Comparison of ENCODE assay signal across 8 cellular contexts in genomic region chr15:67253103-67253502, GRCh38. TPM values are rescaled to one million over a fixed set of nuclear protein-coding genes. Genes with fewer than 3 reads are reported as not detected.
DNase-seq lines count a peak whose midpoint lies in the region; ATAC-seq, FAIRE-seq and TF ChIP-seq lines count a peak whose summit lies in the region.

No MANE protein-coding gene starts in this region.

- peak overlapping the region; percentile 73 for H3K4ac ChIP-seq in trophoblast cell (ENCODE audit: low read depth, low read length)

- H3K4me2 ChIP-seq in DOHH2 (ENCODE audit: low read length) (peak overlapping the region; percentile 74), OCI-LY7 (ENCODE audit: low read length) (peak overlapping the region; percentile 98), endothelial cell of umbilical vein (ENCODE audit: insufficient read depth, low read length) (peak overlapping the region; percentile 96), trophoblast cell (ENCODE audit: low read length) (peak overlapping the region; percentile 84)

- no peak overlapping the region for H3K18ac ChIP-seq in trophoblast cell (ENCODE audit: low read length)

- dilution Hi-C loops in endothelial cell of umbilical vein (cut with MboI; ENCODE audit: extremely low pct_ligation_motif_present, low sequenced_read_pairs), result no loop called here

- no peak overlapping the region for H2AK5ac ChIP-seq in trophoblast cell (ENCODE audit: low read length)

- no peaks in the 10 kb centered on the region for H3K9me2 ChIP-seq in DOHH2 (replicated peaks; ENCODE audit: control insufficient read depth, low read length)
- no peaks in the 10 kb centered on the region for H3K9me2 ChIP-seq in OCI-LY7 (ENCODE audit: insufficient read depth, low read length)

- H3K79me2 ChIP-seq in DOHH2 (ENCODE audit: control insufficient read depth, low read length) (peaks cover 60% of the 10 kb centered on the region), OCI-LY7 (ENCODE audit: insufficient read depth, low read depth, low read length) (peaks cover 53% of the 10 kb centered on the region), endothelial cell of umbilical vein (ENCODE audit: control insufficient read depth, insufficient read depth, low read length) (peaks cover 51% of the 10 kb centered on the region), trophoblast cell (ENCODE audit: control insufficient read depth, insufficient read depth, low read length, poor library complexity) (peaks cover 9% of the 10 kb centered on the region)

- DNase-seq in OCI-LY7 (ENCODE audit: low spot score), result no peak
- DNase-seq in endothelial cell of umbilical vein (ENCODE audit: low read depth, low spot score), result no peak
- no peak for DNase-seq in trophoblast cell
- DNase-seq in SHP77 treated with DMSO at 0.1 percent for 48 hours (lab: John Stamatoyannopoulos, UW), result no peak
- no peak for DNase-seq in DMS53 treated with DMSO at 0.1 percent for 48 hours (lab: John Stamatoyannopoulos, UW; ENCODE audit: unreplicated experiment)
- DNase-seq in stimulated activated CD4-positive, alpha-beta T cell treated with anti-CD3 and anti-CD28 coated beads, Interleukin-2, amount 100 ng/mL, for 24 hours, result no peak

- no peak overlapping the region for H2BK120ac ChIP-seq in trophoblast cell (ENCODE audit: insufficient read depth, low read length, poor library complexity)

- 0 out of 2 replicates have a peak, but pooled peaks cover 2% of the 10 kb centered on the region for H4K20me1 ChIP-seq in DOHH2 (ENCODE audit: control insufficient read depth, insufficient read depth, low read depth, low read length)
- H4K20me1 ChIP-seq in OCI-LY7 (ENCODE audit: insufficient read depth, low read length), result 0 out of 2 replicates have a peak, but pooled peaks cover 4% of the 10 kb centered on the region
- no peaks in the 10 kb centered on the region for H4K20me1 ChIP-seq in endothelial cell of umbilical vein (replicated peaks; ENCODE audit: control insufficient read depth, extremely low read depth, insufficient read depth, low read length)

- no peaks in the 10 kb centered on the region for H3K9me1 ChIP-seq in endothelial cell of umbilical vein (replicated peaks; ENCODE audit: control insufficient read depth, extremely low read depth, insufficient read depth, low read length)

- H3K23ac ChIP-seq in trophoblast cell (ENCODE audit: low read length), result no peak overlapping the region

- TF ChIP-seq CTCF in DOHH2 (IDR thresholded peaks at IDR 0.05; ENCODE audit: low read depth, low read length, poor library complexity, severe bottlenecking) (no peak), OCI-LY7 (conservative IDR thresholded peaks at IDR 0.05; ENCODE audit: low read length) (no peak), endothelial cell of umbilical vein (IDR thresholded peaks at IDR 0.05; ENCODE audit: extremely low read depth in 1 of 2, insufficient read depth in 1 of 2, low read depth in 1 of 2, low read length in 2 of 2) (no peak)

- no peak overlapping the region for H4K8ac ChIP-seq in trophoblast cell (ENCODE audit: low read depth, low read length)

- H4K12ac ChIP-seq in trophoblast cell (ENCODE audit: low read depth, low read length), result no peak overlapping the region

- H3K79me1 ChIP-seq in trophoblast cell (ENCODE audit: low read length), result peaks cover 7% of the 10 kb centered on the region

- CTCF ChIA-PET in OCI-LY7 (lab: Charles Lee; ENCODE audit: unreplicated experiment) (interaction anchor here (0.5 kb wide), 1 partner anchor 264 kb away, joined by 3 read pairs; no protein-coding TSS in a partner anchor), endothelial cell of umbilical vein (lab: Charles Lee) (interaction anchor here (0.8 kb wide), 1 partner anchor 14 kb away, joined by 3 read pairs; no protein-coding TSS in a partner anchor)

- H3K4me1 ChIP-seq in DOHH2 (ENCODE audit: control insufficient read depth, low read length) (peaks cover 24% of the 10 kb centered on the region), OCI-LY7 (ENCODE audit: insufficient read depth, low read length, poor library complexity, severe bottlenecking) (peaks cover 13% of the 10 kb centered on the region), endothelial cell of umbilical vein (ENCODE audit: control insufficient read depth, extremely low read depth, insufficient read depth, low read length) (peaks cover 7% of the 10 kb centered on the region), trophoblast cell (ENCODE audit: control insufficient read depth in 1 of 2, insufficient read depth in 2 of 2, low read length in 2 of 2) (peaks cover 0 to 7% of the 10 kb centered on the region in 2 experiments)

- no peak for TF ChIP-seq POLR2A in endothelial cell of umbilical vein (IDR thresholded peaks at IDR 0.05; ENCODE audit: low read depth, low read length)

- H3K14ac ChIP-seq in trophoblast cell (ENCODE audit: low read length), result no peak overlapping the region

- WGBS in trophoblast cell (ENCODE audit: extremely low coverage, insufficient coverage, insufficient read length), result no CpG with 5 or more reads among the region's 12 CpGs

- H2BK12ac ChIP-seq in trophoblast cell (ENCODE audit: low read length), result peak overlapping the region; percentile 29

- no peak overlapping the region for H4K91ac ChIP-seq in trophoblast cell (ENCODE audit: low read depth, low read length)

- peaks cover 3% of the 10 kb centered on the region; the same call in 1 of the 2 replicates for H3F3A ChIP-seq in DOHH2 (ENCODE audit: control insufficient read depth, insufficient read depth)

- ATAC-seq in HG03520 (IDR thresholded peaks at IDR 0.05; ENCODE audit: unreplicated experiment), result no peak

- H3K9me3 ChIP-seq in DOHH2 (ENCODE audit: control insufficient read depth, insufficient read depth, low read length) (no peaks in the 10 kb centered on the region), OCI-LY7 (ENCODE audit: low read length) (no peaks in the 10 kb centered on the region), endothelial cell of umbilical vein (replicated peaks; ENCODE audit: control insufficient read depth, insufficient read depth, low read length) (no peaks in the 10 kb centered on the region), trophoblast cell (ENCODE audit: insufficient read depth, low read depth, low read length) (no peaks in the 10 kb centered on the region)

- H3K36me3 ChIP-seq in DOHH2 (ENCODE audit: control insufficient read depth, low read length) (peaks cover 7% of the 10 kb centered on the region; the same call in 1 of the 2 replicates), OCI-LY7 (ENCODE audit: insufficient read depth, low read length) (peaks cover 15% of the 10 kb centered on the region), endothelial cell of umbilical vein (ENCODE audit: control insufficient read depth in 2 of 2, extremely low read depth in 1 of 2, insufficient read depth in 2 of 2, low read length in 2 of 2) (no peaks in the 10 kb centered on the region), trophoblast cell (ENCODE audit: control insufficient read depth in 1 of 2, insufficient read depth in 2 of 2, low read length in 2 of 2) (no peaks in the 10 kb centered on the region)

- no peak overlapping the region for H3K27ac ChIP-seq in DOHH2 (ENCODE audit: low read depth, low read length)
- no peak overlapping the region for H3K27ac ChIP-seq in OCI-LY7 (ENCODE audit: low read depth, low read length, poor library complexity, severe bottlenecking)
- H3K27ac ChIP-seq in endothelial cell of umbilical vein (ENCODE audit: insufficient read depth, low read depth, low read length), result no peak overlapping the region
- H3K27ac ChIP-seq in trophoblast cell (ENCODE audit: low read depth, low read length), result no peak overlapping the region

- intact Hi-C loops in OCI-LY7 (cut with micrococcal nuclease; ENCODE audit: unreplicated experiment) (loop anchor here (5.0 kb wide), 1 partner anchor 171 kb away; no protein-coding TSS in a partner anchor), endothelial cell of umbilical vein (cut with micrococcal nuclease) (loop anchor here (5.0 kb wide), 3 partner anchors 146 to 306 kb away; no protein-coding TSS in a partner anchor)

- H2AFZ ChIP-seq in OCI-LY7 (ENCODE audit: low read length), result no peak overlapping the region
- no peak overlapping the region for H2AFZ ChIP-seq in endothelial cell of umbilical vein (ENCODE audit: low read depth, low read length)
- H2AFZ ChIP-seq in trophoblast cell (ENCODE audit: insufficient read depth, low read length, poor library complexity), result peak overlapping the region; percentile 52

- POLR2A ChIA-PET in OCI-LY7 (lab: Charles Lee), result interaction anchor here (0.7 to 1.1 kb wide), 3 partner anchors 22 to 471 kb away, joined by 3 to 4 read pairs (median 3); no protein-coding TSS in a partner anchor
- POLR2A ChIA-PET in endothelial cell of umbilical vein (lab: Charles Lee), result no interaction called here

- no peak overlapping the region for H3K9ac ChIP-seq in endothelial cell of umbilical vein (replicated peaks; ENCODE audit: extremely low read depth, insufficient read depth, low read length)
- no peak overlapping the region for H3K9ac ChIP-seq in trophoblast cell (ENCODE audit: low read length)

- no peak for FAIRE-seq in endothelial cell of umbilical vein (lab: Jason Lieb, UNC)

- peak overlapping the region; percentile 80 for H3K4me3 ChIP-seq in DOHH2 (ENCODE audit: low read length)
- H3K4me3 ChIP-seq in OCI-LY7 (ENCODE audit: low read depth, low read length, poor library complexity, severe bottlenecking), result peak overlapping the region; percentile 91
- H3K4me3 ChIP-seq in endothelial cell of umbilical vein (replicated peaks in 1 of 3; ENCODE audit: insufficient read depth in 1 of 3, low read depth in 1 of 3, low read length in 3 of 3), result peak overlapping the region in 1 of 3 experiments; percentile 97
- H3K4me3 ChIP-seq in trophoblast cell (ENCODE audit: low read depth, low read length), result no peak overlapping the region

- H3K27me3 ChIP-seq in DOHH2 (ENCODE audit: control insufficient read depth, low read length) (peaks cover 3% of the 10 kb centered on the region; the same call in 1 of the 2 replicates), endothelial cell of umbilical vein (ENCODE audit: control insufficient read depth in 2 of 2, insufficient read depth in 2 of 2, low read length in 2 of 2) (no peaks in the 10 kb centered on the region), trophoblast cell (ENCODE audit: insufficient read depth, low read length) (no peaks in the 10 kb centered on the region)

- H2BK5ac ChIP-seq in trophoblast cell (ENCODE audit: low read depth, low read length, poor library complexity), result no peak overlapping the region

- no TSS peak for BruUV-seq in OCI-LY7 (replicated peaks; lab: Mats Ljungman, UMichigan)
- BruUV-seq in endothelial cell of umbilical vein (replicated peaks; lab: Mats Ljungman, UMichigan), result no TSS peak

RNA-seq across cellular contexts. Expression of gene AAGAB, which starts 1.4 kb away (rescaled TPM):
- 31.0 and 36.2 TPM in 2 replicates for total RNA-seq in OCI-LY7 (2014; rRNA removed; shearing (Covaris generic))
- 39.7 and 39.9 TPM in 2 replicates for total RNA-seq in OCI-LY7 (2022)
- total RNA-seq in endothelial cell of umbilical vein, result 38.0 and 42.6 TPM in 2 replicates
- 21.2 and 22.7 TPM in 2 replicates for polyA plus RNA-seq in endothelial cell of umbilical vein
- 29.4 and 35.2 TPM in 2 replicates for polyA plus RNA-seq in endothelial cell of umbilical vein (2011; cell fraction: cytosol; rRNA removed)
- polyA plus RNA-seq in endothelial cell of umbilical vein (2011; cell fraction: nucleus; rRNA removed), result 18.7 and 23.4 TPM in 2 replicates
- polyA plus RNA-seq in endothelial cell of umbilical vein (2012), result 33.0 and 40.9 TPM in 2 replicates
- polyA minus RNA-seq in endothelial cell of umbilical vein, result 63.8 and 65.7 TPM in 2 replicates
- polyA minus RNA-seq in endothelial cell of umbilical vein (2011; cell fraction: cytosol; rRNA and poly(A)+ RNA removed), result 54.0 TPM
- polyA minus RNA-seq in endothelial cell of umbilical vein (2011; cell fraction: nucleus; rRNA and poly(A)+ RNA removed), result 36.1 and 37.7 TPM in 2 replicates
- polyA plus RNA-seq in trophoblast cell (2013), result 21.6 and 21.9 TPM in 2 replicates

RNA-seq across cellular contexts. Expression of gene IQCH, which starts 1.5 kb away (rescaled TPM):
- 3.9 and 6.8 TPM in 2 replicates for total RNA-seq in OCI-LY7 (2014; rRNA removed; shearing (Covaris generic))
- total RNA-seq in OCI-LY7 (2022) (5.8 and 5.9 TPM in 2 replicates), endothelial cell of umbilical vein (0.51 and 2.6 TPM in 2 replicates)
- 0.16 and 0.29 TPM in 2 replicates for polyA plus RNA-seq in endothelial cell of umbilical vein
- 0.27 and 0.35 TPM in 2 replicates for polyA plus RNA-seq in endothelial cell of umbilical vein (2011; cell fraction: cytosol; rRNA removed)
- 0.88 and 0.95 TPM in 2 replicates for polyA plus RNA-seq in endothelial cell of umbilical vein (2011; cell fraction: nucleus; rRNA removed)
- polyA plus RNA-seq in endothelial cell of umbilical vein (2012), result 0.40 and 0.47 TPM in 2 replicates
- polyA minus RNA-seq in endothelial cell of umbilical vein, result 1.1 and 3.2 TPM in 2 replicates
- 5.9 TPM for polyA minus RNA-seq in endothelial cell of umbilical vein (2011; cell fraction: cytosol; rRNA and poly(A)+ RNA removed)
- 2.9 and 6.4 TPM in 2 replicates for polyA minus RNA-seq in endothelial cell of umbilical vein (2011; cell fraction: nucleus; rRNA and poly(A)+ RNA removed)
- 0.76 and 0.82 TPM in 2 replicates for polyA plus RNA-seq in trophoblast cell (2013)
